ENCODE assay signal across 1 cellular context in the genomic region with DNA sequence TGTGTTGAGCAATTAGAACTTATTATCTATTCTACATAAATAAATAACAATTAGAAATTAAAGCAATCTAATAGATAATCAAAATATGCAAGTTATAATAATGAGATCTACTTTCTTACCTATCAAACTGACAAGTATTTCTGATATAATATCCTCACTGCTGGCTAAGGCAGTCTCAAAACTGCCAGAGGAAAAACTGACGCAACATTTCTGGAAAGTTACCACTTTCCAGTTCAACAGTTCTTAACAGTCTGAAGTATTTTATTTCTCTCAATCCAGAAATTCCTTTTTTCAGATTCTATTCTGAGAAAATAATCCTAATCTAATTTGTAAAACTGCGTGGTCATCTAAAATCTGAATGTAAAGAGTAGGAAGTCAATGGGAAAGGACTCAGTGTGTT.
TF ChIP-seq lines count a peak whose summit lies in the region.

No MANE protein-coding gene starts in this region.

TF ChIP-seq in GM23338, 12 proteins besides CTCF, POLR2A, EP300 and RAD21 (continued from another document):
- TF ChIP-seq, protein P1, sequence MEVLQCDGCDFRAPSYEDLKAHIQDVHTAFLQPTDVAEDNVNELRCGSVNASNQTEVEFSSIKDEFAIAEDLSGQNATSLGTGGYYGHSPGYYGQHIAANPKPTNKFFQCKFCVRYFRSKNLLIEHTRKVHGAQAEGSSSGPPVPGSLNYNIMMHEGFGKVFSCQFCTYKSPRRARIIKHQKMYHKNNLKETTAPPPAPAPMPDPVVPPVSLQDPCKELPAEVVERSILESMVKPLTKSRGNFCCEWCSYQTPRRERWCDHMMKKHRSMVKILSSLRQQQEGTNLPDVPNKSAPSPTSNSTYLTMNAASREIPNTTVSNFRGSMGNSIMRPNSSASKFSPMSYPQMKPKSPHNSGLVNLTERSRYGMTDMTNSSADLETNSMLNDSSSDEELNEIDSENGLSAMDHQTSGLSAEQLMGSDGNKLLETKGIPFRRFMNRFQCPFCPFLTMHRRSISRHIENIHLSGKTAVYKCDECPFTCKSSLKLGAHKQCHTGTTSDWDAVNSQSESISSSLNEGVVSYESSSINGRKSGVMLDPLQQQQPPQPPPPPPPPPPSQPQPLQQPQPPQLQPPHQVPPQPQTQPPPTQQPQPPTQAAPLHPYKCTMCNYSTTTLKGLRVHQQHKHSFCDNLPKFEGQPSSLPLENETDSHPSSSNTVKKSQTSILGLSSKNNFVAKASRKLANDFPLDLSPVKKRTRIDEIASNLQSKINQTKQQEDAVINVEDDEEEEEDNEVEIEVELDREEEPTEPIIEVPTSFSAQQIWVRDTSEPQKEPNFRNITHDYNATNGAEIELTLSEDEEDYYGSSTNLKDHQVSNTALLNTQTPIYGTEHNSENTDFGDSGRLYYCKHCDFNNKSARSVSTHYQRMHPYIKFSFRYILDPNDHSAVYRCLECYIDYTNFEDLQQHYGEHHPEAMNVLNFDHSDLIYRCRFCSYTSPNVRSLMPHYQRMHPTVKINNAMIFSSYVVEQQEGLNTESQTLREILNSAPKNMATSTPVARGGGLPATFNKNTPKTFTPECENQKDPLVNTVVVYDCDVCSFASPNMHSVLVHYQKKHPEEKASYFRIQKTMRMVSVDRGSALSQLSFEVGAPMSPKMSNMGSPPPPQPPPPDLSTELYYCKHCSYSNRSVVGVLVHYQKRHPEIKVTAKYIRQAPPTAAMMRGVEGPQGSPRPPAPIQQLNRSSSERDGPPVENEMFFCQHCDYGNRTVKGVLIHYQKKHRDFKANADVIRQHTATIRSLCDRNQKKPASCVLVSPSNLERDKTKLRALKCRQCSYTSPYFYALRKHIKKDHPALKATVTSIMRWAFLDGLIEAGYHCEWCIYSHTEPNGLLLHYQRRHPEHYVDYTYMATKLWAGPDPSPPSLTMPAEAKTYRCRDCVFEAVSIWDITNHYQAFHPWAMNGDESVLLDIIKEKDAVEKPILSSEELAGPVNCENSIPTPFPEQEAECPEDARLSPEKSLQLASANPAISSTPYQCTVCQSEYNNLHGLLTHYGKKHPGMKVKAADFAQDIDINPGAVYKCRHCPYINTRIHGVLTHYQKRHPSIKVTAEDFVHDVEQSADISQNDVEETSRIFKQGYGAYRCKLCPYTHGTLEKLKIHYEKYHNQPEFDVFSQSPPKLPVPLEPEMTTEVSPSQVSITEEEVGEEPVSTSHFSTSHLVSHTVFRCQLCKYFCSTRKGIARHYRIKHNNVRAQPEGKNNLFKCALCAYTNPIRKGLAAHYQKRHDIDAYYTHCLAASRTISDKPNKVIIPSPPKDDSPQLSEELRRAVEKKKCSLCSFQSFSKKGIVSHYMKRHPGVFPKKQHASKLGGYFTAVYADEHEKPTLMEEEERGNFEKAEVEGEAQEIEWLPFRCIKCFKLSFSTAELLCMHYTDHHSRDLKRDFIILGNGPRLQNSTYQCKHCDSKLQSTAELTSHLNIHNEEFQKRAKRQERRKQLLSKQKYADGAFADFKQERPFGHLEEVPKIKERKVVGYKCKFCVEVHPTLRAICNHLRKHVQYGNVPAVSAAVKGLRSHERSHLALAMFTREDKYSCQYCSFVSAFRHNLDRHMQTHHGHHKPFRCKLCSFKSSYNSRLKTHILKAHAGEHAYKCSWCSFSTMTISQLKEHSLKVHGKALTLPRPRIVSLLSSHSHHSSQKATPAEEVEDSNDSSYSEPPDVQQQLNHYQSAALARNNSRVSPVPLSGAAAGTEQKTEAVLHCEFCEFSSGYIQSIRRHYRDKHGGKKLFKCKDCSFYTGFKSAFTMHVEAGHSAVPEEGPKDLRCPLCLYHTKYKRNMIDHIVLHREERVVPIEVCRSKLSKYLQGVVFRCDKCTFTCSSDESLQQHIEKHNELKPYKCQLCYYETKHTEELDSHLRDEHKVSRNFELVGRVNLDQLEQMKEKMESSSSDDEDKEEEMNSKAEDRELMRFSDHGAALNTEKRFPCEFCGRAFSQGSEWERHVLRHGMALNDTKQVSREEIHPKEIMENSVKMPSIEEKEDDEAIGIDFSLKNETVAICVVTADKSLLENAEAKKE (CRISPR knock-in tag; IDR thresholded peaks at IDR 0.05) = no peak
- TF ChIP-seq EZH2 (IDR thresholded peaks at IDR 0.05; ENCODE audit: low read depth, unreplicated experiment) (no peak), EZH2phosphoT487 (IDR thresholded peaks at IDR 0.05; ENCODE audit: unreplicated experiment) (no peak)
- TF ChIP-seq, protein P2, sequence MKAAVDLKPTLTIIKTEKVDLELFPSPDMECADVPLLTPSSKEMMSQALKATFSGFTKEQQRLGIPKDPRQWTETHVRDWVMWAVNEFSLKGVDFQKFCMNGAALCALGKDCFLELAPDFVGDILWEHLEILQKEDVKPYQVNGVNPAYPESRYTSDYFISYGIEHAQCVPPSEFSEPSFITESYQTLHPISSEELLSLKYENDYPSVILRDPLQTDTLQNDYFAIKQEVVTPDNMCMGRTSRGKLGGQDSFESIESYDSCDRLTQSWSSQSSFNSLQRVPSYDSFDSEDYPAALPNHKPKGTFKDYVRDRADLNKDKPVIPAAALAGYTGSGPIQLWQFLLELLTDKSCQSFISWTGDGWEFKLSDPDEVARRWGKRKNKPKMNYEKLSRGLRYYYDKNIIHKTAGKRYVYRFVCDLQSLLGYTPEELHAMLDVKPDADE (IDR thresholded peaks at IDR 0.05) = no peak
